In the genomic region with DNA sequence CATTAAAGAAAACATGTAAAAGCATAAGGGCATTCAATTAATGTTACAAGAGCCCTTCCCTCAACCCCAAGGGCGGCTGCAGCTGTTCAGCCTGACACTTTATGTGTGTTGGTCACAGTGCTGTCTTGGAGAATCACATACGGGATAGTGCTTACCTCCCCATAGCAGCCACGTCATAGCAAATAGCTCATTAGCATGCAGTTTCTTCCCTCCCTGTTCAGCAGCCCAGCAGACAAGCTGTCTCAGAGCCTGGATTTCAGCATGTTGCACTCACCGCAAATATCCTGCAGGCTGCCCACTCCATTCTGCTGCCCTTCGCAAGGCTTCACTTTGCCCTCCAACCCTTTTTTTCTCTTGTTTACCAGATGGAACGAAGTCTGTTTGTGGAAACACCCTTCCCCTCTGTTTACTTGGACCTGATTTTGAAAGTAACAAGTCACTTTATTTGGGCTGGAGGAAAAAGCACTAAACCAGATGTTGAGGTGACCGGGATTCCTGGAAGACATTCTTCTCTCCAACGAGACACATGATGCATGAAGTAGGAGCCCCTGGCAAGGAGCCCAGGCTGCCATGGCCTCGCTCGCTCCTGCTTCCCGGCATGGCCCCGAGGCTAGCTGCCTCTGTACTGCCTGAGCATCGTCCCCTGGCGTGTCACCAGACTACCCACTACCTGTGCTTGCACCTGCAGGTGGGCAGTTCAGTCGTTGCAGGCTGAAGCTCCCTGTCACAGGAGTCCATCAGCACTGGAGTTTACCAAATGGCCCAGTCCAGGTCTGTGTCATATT, we compare ENCODE assay signal across 10 cellular contexts.
DNase-seq lines count a peak whose midpoint lies in the region; ATAC-seq and TF ChIP-seq lines count a peak whose summit lies in the region.
"Had no signal": no experiment of that assay in that cellular context is flagged by ENCODE, and none has a peak within 500 bp of the region (broad histone marks: within the 10 kb centered on the region; RNA-seq: fewer than 3 reads in every experiment).

No MANE protein-coding gene starts in this region.

- H3K79me2 ChIP-seq in smooth muscle cell (ENCODE audit: low read depth), result no peaks in the 10 kb centered on the region

- peak overlapping the region; percentile 26 for H3K4me2 ChIP-seq in smooth muscle cell

- H3K36me3 ChIP-seq in HEK293 (ENCODE audit: control insufficient read depth in 2 of 2, insufficient read depth in 1 of 2, low read length in 2 of 2) (no peaks in the 10 kb centered on the region), smooth muscle cell (ENCODE audit: low read depth) (no peaks in the 10 kb centered on the region)

- H3K9ac ChIP-seq in smooth muscle cell (ENCODE audit: low read depth), result no peak overlapping the region

- H3K27me3 ChIP-seq in smooth muscle cell (ENCODE audit: low read depth), result no peaks in the 10 kb centered on the region
- H3K27me3 ChIP-seq: esophagus squamous epithelium had no signal

- POLR2A ChIA-PET in HEK293 (lab: Yijun Ruan, JAX), result no interaction called here

- H4K20me1 ChIP-seq in smooth muscle cell (ENCODE audit: low read depth), result no peaks in the 10 kb centered on the region

- WGBS in smooth muscle cell (ENCODE audit: low lambda C conversion rate), result 61% methylated on average over 15 of the region's 15 CpGs

- CTCF ChIA-PET in HEK293 (lab: Yijun Ruan, JAX), result interaction anchor here (0.7 to 0.9 kb wide), 2 partner anchors 35 to 973 kb away, joined by 4 to 5 read pairs; no protein-coding TSS in a partner anchor

- H3K4me3 ChIP-seq in HEK293 (ENCODE audit: low read depth, low read length) (no peak overlapping the region), smooth muscle cell (no peak overlapping the region)
- H3K4me3 ChIP-seq: esophagus squamous epithelium, lung had no signal

- H3K4me1 ChIP-seq in HEK293 (ENCODE audit: control insufficient read depth, insufficient read depth, low read length), result no peaks in the 10 kb centered on the region; the same call in 1 of the 2 replicates
- no peaks in the 10 kb centered on the region for H3K4me1 ChIP-seq in smooth muscle cell (ENCODE audit: low read depth)
- H3K4me1 ChIP-seq: esophagus squamous epithelium had no signal

- no peak for ATAC-seq in HG02571 (IDR thresholded peaks at IDR 0.05; ENCODE audit: unreplicated experiment)
- no peak for ATAC-seq in HG03457 (IDR thresholded peaks at IDR 0.05; ENCODE audit: unreplicated experiment)
- no peak for ATAC-seq in GM19455 (IDR thresholded peaks at IDR 0.05; ENCODE audit: unreplicated experiment)

- no peaks in the 10 kb centered on the region for H3F3A ChIP-seq in smooth muscle cell (ENCODE audit: low read depth)

- no peak overlapping the region for H3K27ac ChIP-seq in HEK293 (ENCODE audit: extremely low read depth, low read depth, low read length)
- peak overlapping the region; percentile 60 for H3K27ac ChIP-seq in smooth muscle cell (ENCODE audit: low read depth)
- H3K27ac ChIP-seq: esophagus squamous epithelium had no signal

- no peak for TF ChIP-seq CTCF in HEK293 (tag by site-specific recombination; IDR thresholded peaks at IDR 0.05)
- no peak for TF ChIP-seq CTCF in smooth muscle cell (IDR thresholded peaks at IDR 0.05; ENCODE audit: borderline replicate concordance, insufficient read depth, poor library complexity, severe bottlenecking)

- no peaks in the 10 kb centered on the region for H3K9me3 ChIP-seq in HEK293 (ENCODE audit: control insufficient read depth, insufficient read depth, low read depth, low read length)
- no peaks in the 10 kb centered on the region for H3K9me3 ChIP-seq in smooth muscle cell (replicated peaks; ENCODE audit: low read depth)

- peak; percentile 80 for DNase-seq in RPMI7951 (ENCODE audit: low read depth)
- peak; percentile 28 for DNase-seq in fibroblast of the conjunctiva (ENCODE audit: low read depth)
- no peak for DNase-seq in smooth muscle cell (lab: John Stamatoyannopoulos, UW; ENCODE audit: unreplicated experiment)
- DNase-seq: esophagus squamous epithelium, NCI-H2227 treated with DMSO at 0.1 percent for 48 hours had no signal

- H2AFZ ChIP-seq in smooth muscle cell (ENCODE audit: low read depth), result no peak overlapping the region

TF ChIP-seq in HEK293, 187 proteins besides CTCF, POLR2A, EP300 and RAD21:
- no peak for TF ChIP-seq ZNF2 (tag by site-specific recombination; IDR thresholded peaks at IDR 0.05)
- TF ChIP-seq ZNF335 (tag by site-specific recombination; conservative IDR thresholded peaks at IDR 0.05), result peak; percentile 71
- TF ChIP-seq ZNF837 (tag by site-specific recombination; IDR thresholded peaks at IDR 0.05), result no peak
- TF ChIP-seq, protein P1, sequence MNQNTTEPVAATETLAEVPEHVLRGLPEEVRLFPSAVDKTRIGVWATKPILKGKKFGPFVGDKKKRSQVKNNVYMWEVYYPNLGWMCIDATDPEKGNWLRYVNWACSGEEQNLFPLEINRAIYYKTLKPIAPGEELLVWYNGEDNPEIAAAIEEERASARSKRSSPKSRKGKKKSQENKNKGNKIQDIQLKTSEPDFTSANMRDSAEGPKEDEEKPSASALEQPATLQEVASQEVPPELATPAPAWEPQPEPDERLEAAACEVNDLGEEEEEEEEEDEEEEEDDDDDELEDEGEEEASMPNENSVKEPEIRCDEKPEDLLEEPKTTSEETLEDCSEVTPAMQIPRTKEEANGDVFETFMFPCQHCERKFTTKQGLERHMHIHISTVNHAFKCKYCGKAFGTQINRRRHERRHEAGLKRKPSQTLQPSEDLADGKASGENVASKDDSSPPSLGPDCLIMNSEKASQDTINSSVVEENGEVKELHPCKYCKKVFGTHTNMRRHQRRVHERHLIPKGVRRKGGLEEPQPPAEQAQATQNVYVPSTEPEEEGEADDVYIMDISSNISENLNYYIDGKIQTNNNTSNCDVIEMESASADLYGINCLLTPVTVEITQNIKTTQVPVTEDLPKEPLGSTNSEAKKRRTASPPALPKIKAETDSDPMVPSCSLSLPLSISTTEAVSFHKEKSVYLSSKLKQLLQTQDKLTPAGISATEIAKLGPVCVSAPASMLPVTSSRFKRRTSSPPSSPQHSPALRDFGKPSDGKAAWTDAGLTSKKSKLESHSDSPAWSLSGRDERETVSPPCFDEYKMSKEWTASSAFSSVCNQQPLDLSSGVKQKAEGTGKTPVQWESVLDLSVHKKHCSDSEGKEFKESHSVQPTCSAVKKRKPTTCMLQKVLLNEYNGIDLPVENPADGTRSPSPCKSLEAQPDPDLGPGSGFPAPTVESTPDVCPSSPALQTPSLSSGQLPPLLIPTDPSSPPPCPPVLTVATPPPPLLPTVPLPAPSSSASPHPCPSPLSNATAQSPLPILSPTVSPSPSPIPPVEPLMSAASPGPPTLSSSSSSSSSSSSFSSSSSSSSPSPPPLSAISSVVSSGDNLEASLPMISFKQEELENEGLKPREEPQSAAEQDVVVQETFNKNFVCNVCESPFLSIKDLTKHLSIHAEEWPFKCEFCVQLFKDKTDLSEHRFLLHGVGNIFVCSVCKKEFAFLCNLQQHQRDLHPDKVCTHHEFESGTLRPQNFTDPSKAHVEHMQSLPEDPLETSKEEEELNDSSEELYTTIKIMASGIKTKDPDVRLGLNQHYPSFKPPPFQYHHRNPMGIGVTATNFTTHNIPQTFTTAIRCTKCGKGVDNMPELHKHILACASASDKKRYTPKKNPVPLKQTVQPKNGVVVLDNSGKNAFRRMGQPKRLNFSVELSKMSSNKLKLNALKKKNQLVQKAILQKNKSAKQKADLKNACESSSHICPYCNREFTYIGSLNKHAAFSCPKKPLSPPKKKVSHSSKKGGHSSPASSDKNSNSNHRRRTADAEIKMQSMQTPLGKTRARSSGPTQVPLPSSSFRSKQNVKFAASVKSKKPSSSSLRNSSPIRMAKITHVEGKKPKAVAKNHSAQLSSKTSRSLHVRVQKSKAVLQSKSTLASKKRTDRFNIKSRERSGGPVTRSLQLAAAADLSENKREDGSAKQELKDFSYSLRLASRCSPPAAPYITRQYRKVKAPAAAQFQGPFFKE (tag by site-specific recombination; IDR thresholded peaks at IDR 0.05; ENCODE audit: borderline replicate concordance), result no peak
- no peak for TF ChIP-seq ZNF157 (tag by site-specific recombination; IDR thresholded peaks at IDR 0.05)
TF ChIP-seq in HEK293: peak in this region for 1.
